Comparison of ENCODE assay signal across 24 cellular contexts in genomic region chr4:148874331-148874730, GRCh38.
DNase-seq lines count a peak whose midpoint lies in the region; ATAC-seq lines count a peak whose summit lies in the region.
"Had no signal": no experiment of that assay in that cellular context is flagged by ENCODE, and none has a peak within 500 bp of the region (broad histone marks: within the 10 kb centered on the region; RNA-seq: fewer than 3 reads in every experiment).

No MANE protein-coding gene starts in this region.

- ATAC-seq in HG03108 (IDR thresholded peaks at IDR 0.05; ENCODE audit: unreplicated experiment) = no peak
- no peak for ATAC-seq in GM18861 (IDR thresholded peaks at IDR 0.05; ENCODE audit: unreplicated experiment)
- ATAC-seq: esophagus mucosa; left ventricle myocardium superior; stimulated activated naive CD8-positive, alpha-beta T cell treated with anti-CD3 and anti-CD28 coated beads, Interleukin-15, amount 100 ng/mL, for 72 hours; T-helper 17 cell had no signal

- DNase-seq in DMS53 treated with DMSO at 0.1 percent for 48 hours (lab: John Stamatoyannopoulos, UW; ENCODE audit: unreplicated experiment) (peak; percentile 18), NCI-H226 (peak; percentile 13), dermis blood vessel endothelial cell (peak; percentile 12), lung microvascular endothelial cell (ENCODE audit: low read depth in 2 of 2) (peak; percentile 4 to 7), EL (no peak), mesenteric fat pad (ENCODE audit: low spot score) (no peak)
- DNase-seq: activated CD4-positive, alpha-beta T cell treated with anti-CD3 and anti-CD28 coated beads, Interleukin-2, amount 50 U/mL, for 48 hours; activated naive CD4-positive, alpha-beta T cell; anterior cingulate cortex; CD8-positive, alpha-beta memory T cell; central memory CD4-positive, alpha-beta T cell; DMS79 treated with DMSO at 0.1 percent for 48 hours; left ventricle myocardium superior; MG63; NCI-H1436; NCI-H526 treated with DMSO at 0.1 percent for 48 hours; nucleus accumbens; retina; stimulated activated CD4-positive, alpha-beta T cell treated with anti-CD3 and anti-CD28 coated beads, Interleukin-4, amount 100 ng/mL, for 4 hours; stimulated activated naive CD8-positive, alpha-beta T cell treated with anti-CD3 and anti-CD28 coated beads, Interleukin-15, amount 100 ng/mL, for 72 hours; T-helper 17 cell had no signal

Comparison
In these comparisons a context has a peak if more than half of its experiments do, and no peak if none do; other contexts are left out.
1. DNase-seq: peak in DMS53 treated with DMSO at 0.1 percent for 48 hours (single experiment), NCI-H226 (single experiment), dermis blood vessel endothelial cell (single experiment) and lung microvascular endothelial cell (2 of 2); none in EL (single experiment) and mesenteric fat pad (single experiment).